1 cellular context compared by ENCODE assay signal in the genomic region with DNA sequence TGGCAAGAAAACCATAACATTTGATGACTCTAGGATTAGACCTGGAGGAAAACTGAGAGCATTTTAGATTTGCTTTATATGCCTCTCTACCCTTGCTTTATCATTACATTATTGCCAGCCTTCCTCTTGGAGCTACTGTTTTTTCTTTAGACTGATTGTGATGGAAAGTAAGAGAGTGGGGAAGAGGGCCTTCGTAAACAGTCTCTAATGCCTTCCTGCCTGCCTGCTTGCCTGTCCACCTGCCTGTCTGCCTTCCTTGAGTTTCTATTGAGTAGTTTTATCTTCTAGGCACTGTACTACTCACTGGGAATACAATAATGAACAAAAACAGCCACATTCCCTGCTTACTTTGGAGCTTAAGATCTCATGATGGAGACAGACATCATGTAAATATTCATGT.
TF ChIP-seq lines count a peak whose summit lies in the region.

No MANE protein-coding gene starts in this region.

TF ChIP-seq in GM23338, 12 proteins besides CTCF, POLR2A, EP300 and RAD21 (continued from another document):
- TF ChIP-seq CREB1 (CRISPR knock-in tag; IDR thresholded peaks at IDR 0.05; ENCODE audit: low read depth), result no peak
- TF ChIP-seq JUNB (IDR thresholded peaks at IDR 0.05; ENCODE audit: unreplicated experiment), result no peak
